8 cellular contexts compared by ENCODE assay signal in genomic region chr6:44072959-44073611, GRCh38.
DNase-seq lines count a peak whose midpoint lies in the region; ATAC-seq, FAIRE-seq and TF ChIP-seq lines count a peak whose summit lies in the region.

No MANE protein-coding gene starts in this region.

- in situ Hi-C loops in brain microvascular endothelial cell (cut with HindIII; ENCODE audit: low pct_ligation_motif_present, low sequenced_read_pairs) = no loop called here

- peak overlapping the region; percentile 87 for H3K27ac ChIP-seq in brain microvascular endothelial cell

- peak overlapping the region; percentile 45 for H3K4me3 ChIP-seq in brain microvascular endothelial cell (ENCODE audit: low read depth, low read length)

- DNase-seq in GM18507 (ENCODE audit: extremely low spot score, insufficient read length, low read depth) (peak; percentile 87), brain microvascular endothelial cell (peak; percentile 67), islet precursor cell (peak; percentile 91), OCI-M1 (lab: John Stamatoyannopoulos, UW) (no peak), NCI-H82 (lab: John Stamatoyannopoulos, UW) (no peak)
- peak; percentile 53 to 81 (median 69) for DNase-seq in stimulated activated CD4-positive, alpha-beta T cell treated with anti-CD3 and anti-CD28 coated beads, Interleukin-1b, Interleukin-23, amount 100 ng/mL, for 24 hours (ENCODE audit: low read depth in 4 of 4, low spot score in 1 of 4)

- peak; percentile 42 for ATAC-seq in HG02943 (IDR thresholded peaks at IDR 0.05; ENCODE audit: low read depth, unreplicated experiment)
- ATAC-seq in SK-N-SH treated with all-trans-retinoic acid at 6 μM for 48 hours = peak; percentile 59

- peak; percentile 74 for FAIRE-seq in GM18507 (lab: Jason Lieb, UNC)

- TF ChIP-seq CTCF in brain microvascular endothelial cell (IDR thresholded peaks at IDR 0.05; ENCODE audit: low read depth, low read length, missing control alignments) = no peak

- no peaks in the 10 kb centered on the region for H3K36me3 ChIP-seq in brain microvascular endothelial cell (replicated peaks)

- no peaks in the 10 kb centered on the region for H3K27me3 ChIP-seq in brain microvascular endothelial cell (replicated peaks)

TF ChIP-seq in SK-N-SH treated with all-trans-retinoic acid at 6 μM for 48 hours, 23 proteins besides CTCF, POLR2A, EP300 and RAD21:
- TF ChIP-seq ZNF565 (CRISPR knock-in tag; conservative IDR thresholded peaks at IDR 0.05; ENCODE audit: low read depth) (no peak), GLIS3 (CRISPR knock-in tag; IDR thresholded peaks at IDR 0.05) (no peak), ZFP3 (CRISPR knock-in tag; IDR thresholded peaks at IDR 0.05) (no peak), CSRNP3 (CRISPR knock-in tag; IDR thresholded peaks at IDR 0.05) (no peak), ZNF70 (CRISPR knock-in tag; IDR thresholded peaks at IDR 0.05) (no peak), TOX (CRISPR knock-in tag; IDR thresholded peaks at IDR 0.05; ENCODE audit: borderline replicate concordance) (no peak), OSR1 (CRISPR knock-in tag; IDR thresholded peaks at IDR 0.05) (no peak), ISL1 (CRISPR knock-in tag; IDR thresholded peaks at IDR 0.05) (no peak), ZFP30 (CRISPR knock-in tag; IDR thresholded peaks at IDR 0.05) (no peak), CREB5 (CRISPR knock-in tag; IDR thresholded peaks at IDR 0.05; ENCODE audit: low read depth) (no peak), BACH2 (CRISPR knock-in tag; IDR thresholded peaks at IDR 0.05; ENCODE audit: borderline replicate concordance) (no peak), PPARA (CRISPR knock-in tag; IDR thresholded peaks at IDR 0.05; ENCODE audit: borderline replicate concordance) (no peak), ZNF8 (CRISPR knock-in tag; IDR thresholded peaks at IDR 0.05) (no peak), CSDC2 (CRISPR knock-in tag; IDR thresholded peaks at IDR 0.05) (no peak), TCF4 (CRISPR knock-in tag; IDR thresholded peaks at IDR 0.05; ENCODE audit: borderline replicate concordance) (no peak), ESRRG (CRISPR knock-in tag; IDR thresholded peaks at IDR 0.05) (no peak), RARB (CRISPR knock-in tag; IDR thresholded peaks at IDR 0.05) (no peak), POU6F1 (CRISPR knock-in tag; IDR thresholded peaks at IDR 0.05; ENCODE audit: borderline replicate concordance, low read depth) (no peak), ARNTL (CRISPR knock-in tag; IDR thresholded peaks at IDR 0.05; ENCODE audit: borderline replicate concordance, low read depth) (no peak), PATZ1 (CRISPR knock-in tag; IDR thresholded peaks at IDR 0.05; ENCODE audit: borderline replicate concordance) (no peak)
TF ChIP-seq in SK-N-SH treated with all-trans-retinoic acid at 6 μM for 48 hours: peak in this region for 0.

Comparison
In these comparisons a context has a peak if more than half of its experiments do, and no peak if none do; other contexts are left out.
1. DNase-seq: peak in GM18507 (single experiment), brain microvascular endothelial cell (single experiment), islet precursor cell (single experiment) and stimulated activated CD4-positive, alpha-beta T cell treated with anti-CD3 and anti-CD28 coated beads, Interleukin-1b, Interleukin-23, amount 100 ng/mL, for 24 hours (4 of 4); none in OCI-M1 (single experiment) and NCI-H82 (single experiment).